In the genomic region with DNA sequence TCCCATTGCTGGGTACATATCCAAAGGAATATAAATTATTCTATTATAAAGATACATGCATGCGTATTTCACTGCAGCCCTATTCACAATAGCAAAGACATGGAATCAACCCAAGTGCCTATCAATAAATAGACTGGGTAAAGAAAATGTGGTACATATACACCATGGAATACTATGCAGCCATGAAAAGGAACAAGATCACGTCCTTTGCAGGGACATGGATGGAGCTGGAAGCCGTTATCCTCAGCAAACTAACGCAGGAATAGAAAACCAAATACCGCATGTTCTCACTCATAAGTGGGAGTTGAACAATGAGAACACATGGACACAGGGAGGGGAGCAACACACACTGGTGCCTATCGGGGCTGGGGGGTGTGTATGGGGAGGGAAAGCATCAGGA, we compare ENCODE assay signal across 5 cellular contexts. TPM values are rescaled to one million over a fixed set of nuclear protein-coding genes. Genes with fewer than 3 reads are reported as not detected.
"Had no signal": no experiment of that assay in that cellular context is flagged by ENCODE, and none has a peak within 500 bp of the region (broad histone marks: within the 10 kb centered on the region; RNA-seq: fewer than 3 reads in every experiment).

No MANE protein-coding gene starts in this region.

RNA-seq across cellular contexts. Expression of a gene that starts 56.5 kb away (rescaled TPM):
- total RNA-seq: ascending aorta, astrocyte, bronchial epithelial cell, cardiac muscle cell, chondrocyte had no signal
- polyA plus RNA-seq: cardiac muscle cell had no signal
